In the genomic region with DNA sequence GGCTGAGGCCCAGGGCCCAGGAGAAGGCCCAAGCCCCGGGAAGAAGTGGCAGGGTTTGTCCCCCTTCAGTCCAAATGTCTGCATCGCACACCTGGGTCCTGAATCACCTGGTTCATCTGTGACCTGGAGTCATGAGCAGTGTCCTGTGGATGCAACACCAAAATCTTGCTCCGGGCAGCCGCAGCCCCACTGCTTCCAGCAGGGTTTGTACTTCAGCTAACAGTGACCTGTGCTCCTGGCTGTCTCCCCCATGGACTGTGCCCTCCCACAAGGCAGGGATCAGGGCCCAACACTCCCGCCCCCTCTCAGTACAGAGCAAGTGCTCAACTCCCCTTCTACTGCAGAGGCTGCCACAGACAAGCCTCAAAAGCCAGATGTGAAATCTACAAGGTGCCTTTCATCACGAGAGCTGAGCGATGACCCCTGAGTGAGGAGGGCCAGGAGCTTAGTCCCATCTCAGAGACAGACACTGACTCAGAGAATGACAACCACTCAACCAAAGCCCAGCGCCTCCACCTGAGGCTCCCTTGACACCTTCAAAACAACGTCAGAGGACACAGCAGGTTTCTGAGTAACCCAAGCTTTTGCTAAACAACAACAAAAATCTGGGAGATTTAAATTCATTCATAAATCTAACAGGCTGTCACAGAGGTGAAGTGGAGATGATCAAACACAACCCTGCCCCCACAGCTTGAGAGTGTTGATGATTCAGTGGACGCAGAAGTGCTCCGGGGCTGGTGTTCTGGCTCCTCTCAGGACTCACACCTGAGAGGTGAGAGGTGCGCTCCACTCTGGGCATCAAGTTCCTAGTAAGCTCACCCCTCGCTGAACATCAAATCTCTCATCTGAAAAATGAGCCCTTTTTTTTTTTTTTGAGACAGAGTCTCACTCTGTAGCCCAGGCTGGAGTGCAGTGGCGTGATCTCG, we compare ENCODE assay signal across 1 cellular context.
A peak's percentile ranks its signal among the peaks of the same experiment; 100 is the strongest.
TF ChIP-seq lines count a peak whose summit lies in the region.

No MANE protein-coding gene starts in this region.

TF ChIP-seq in HepG2, 621 proteins besides CTCF, POLR2A, EP300 and RAD21 (continued from another document and continues in another):
- TF ChIP-seq, protein P1, sequence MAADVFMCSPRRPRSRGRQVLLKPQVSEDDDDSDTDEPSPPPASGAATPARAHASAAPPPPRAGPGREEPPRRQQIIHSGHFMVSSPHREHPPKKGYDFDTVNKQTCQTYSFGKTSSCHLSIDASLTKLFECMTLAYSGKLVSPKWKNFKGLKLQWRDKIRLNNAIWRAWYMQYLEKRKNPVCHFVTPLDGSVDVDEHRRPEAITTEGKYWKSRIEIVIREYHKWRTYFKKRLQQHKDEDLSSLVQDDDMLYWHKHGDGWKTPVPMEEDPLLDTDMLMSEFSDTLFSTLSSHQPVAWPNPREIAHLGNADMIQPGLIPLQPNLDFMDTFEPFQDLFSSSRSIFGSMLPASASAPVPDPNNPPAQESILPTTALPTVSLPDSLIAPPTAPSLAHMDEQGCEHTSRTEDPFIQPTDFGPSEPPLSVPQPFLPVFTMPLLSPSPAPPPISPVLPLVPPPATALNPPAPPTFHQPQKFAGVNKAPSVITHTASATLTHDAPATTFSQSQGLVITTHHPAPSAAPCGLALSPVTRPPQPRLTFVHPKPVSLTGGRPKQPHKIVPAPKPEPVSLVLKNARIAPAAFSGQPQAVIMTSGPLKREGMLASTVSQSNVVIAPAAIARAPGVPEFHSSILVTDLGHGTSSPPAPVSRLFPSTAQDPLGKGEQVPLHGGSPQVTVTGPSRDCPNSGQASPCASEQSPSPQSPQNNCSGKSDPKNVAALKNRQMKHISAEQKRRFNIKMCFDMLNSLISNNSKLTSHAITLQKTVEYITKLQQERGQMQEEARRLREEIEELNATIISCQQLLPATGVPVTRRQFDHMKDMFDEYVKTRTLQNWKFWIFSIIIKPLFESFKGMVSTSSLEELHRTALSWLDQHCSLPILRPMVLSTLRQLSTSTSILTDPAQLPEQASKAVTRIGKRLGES (CRISPR knock-in tag; IDR thresholded peaks at IDR 0.05; ENCODE audit: borderline replicate concordance) = no peak
- TF ChIP-seq ZNF446 (CRISPR knock-in tag; IDR thresholded peaks at IDR 0.05) = no peak
- 0 out of 2 replicates have a peak, but pooled peaks have one; percentile 52 for TF ChIP-seq ZNF563 (CRISPR knock-in tag; IDR thresholded peaks at IDR 0.05)
- no peak for TF ChIP-seq CHD4 (IDR thresholded peaks at IDR 0.05; ENCODE audit: borderline replicate concordance, low read length)
- no peak for TF ChIP-seq SIX4 (CRISPR knock-in tag; IDR thresholded peaks at IDR 0.05)
- no peak for TF ChIP-seq MAFK (conservative IDR thresholded peaks at IDR 0.05 in 1 of 2, IDR thresholded peaks at IDR 0.05 in 1 of 2; ENCODE audit: low read length in 2 of 2)
- TF ChIP-seq ZNF773 (CRISPR knock-in tag; IDR thresholded peaks at IDR 0.05; ENCODE audit: borderline replicate concordance) = no peak
- TF ChIP-seq NFE2L1 (CRISPR knock-in tag; IDR thresholded peaks at IDR 0.05; ENCODE audit: borderline replicate concordance) = no peak
- TF ChIP-seq KMT2B (CRISPR knock-in tag; IDR thresholded peaks at IDR 0.05) = no peak
- TF ChIP-seq ISL2 (CRISPR knock-in tag; IDR thresholded peaks at IDR 0.05) = no peak
- TF ChIP-seq, protein P2, sequence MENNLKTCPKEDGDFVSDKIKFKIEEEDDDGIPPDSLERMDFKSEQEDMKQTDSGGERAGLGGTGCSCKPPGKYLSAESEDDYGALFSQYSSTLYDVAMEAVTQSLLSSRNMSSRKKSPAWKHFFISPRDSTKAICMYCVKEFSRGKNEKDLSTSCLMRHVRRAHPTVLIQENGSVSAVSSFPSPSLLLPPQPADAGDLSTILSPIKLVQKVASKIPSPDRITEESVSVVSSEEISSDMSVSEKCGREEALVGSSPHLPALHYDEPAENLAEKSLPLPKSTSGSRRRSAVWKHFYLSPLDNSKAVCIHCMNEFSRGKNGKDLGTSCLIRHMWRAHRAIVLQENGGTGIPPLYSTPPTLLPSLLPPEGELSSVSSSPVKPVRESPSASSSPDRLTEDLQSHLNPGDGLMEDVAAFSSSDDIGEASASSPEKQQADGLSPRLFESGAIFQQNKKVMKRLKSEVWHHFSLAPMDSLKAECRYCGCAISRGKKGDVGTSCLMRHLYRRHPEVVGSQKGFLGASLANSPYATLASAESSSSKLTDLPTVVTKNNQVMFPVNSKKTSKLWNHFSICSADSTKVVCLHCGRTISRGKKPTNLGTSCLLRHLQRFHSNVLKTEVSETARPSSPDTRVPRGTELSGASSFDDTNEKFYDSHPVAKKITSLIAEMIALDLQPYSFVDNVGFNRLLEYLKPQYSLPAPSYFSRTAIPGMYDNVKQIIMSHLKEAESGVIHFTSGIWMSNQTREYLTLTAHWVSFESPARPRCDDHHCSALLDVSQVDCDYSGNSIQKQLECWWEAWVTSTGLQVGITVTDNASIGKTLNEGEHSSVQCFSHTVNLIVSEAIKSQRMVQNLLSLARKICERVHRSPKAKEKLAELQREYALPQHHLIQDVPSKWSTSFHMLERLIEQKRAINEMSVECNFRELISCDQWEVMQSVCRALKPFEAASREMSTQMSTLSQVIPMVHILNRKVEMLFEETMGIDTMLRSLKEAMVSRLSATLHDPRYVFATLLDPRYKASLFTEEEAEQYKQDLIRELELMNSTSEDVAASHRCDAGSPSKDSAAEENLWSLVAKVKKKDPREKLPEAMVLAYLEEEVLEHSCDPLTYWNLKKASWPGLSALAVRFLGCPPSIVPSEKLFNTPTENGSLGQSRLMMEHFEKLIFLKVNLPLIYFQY (CRISPR knock-in tag; IDR thresholded peaks at IDR 0.05; ENCODE audit: borderline replicate concordance) = no peak
- no peak for TF ChIP-seq TP53 (CRISPR knock-in tag; conservative IDR thresholded peaks at IDR 0.05)
- TF ChIP-seq KAT2B (IDR thresholded peaks at IDR 0.05; ENCODE audit: borderline replicate concordance, low read depth, low read length) = no peak
- TF ChIP-seq, protein P3, sequence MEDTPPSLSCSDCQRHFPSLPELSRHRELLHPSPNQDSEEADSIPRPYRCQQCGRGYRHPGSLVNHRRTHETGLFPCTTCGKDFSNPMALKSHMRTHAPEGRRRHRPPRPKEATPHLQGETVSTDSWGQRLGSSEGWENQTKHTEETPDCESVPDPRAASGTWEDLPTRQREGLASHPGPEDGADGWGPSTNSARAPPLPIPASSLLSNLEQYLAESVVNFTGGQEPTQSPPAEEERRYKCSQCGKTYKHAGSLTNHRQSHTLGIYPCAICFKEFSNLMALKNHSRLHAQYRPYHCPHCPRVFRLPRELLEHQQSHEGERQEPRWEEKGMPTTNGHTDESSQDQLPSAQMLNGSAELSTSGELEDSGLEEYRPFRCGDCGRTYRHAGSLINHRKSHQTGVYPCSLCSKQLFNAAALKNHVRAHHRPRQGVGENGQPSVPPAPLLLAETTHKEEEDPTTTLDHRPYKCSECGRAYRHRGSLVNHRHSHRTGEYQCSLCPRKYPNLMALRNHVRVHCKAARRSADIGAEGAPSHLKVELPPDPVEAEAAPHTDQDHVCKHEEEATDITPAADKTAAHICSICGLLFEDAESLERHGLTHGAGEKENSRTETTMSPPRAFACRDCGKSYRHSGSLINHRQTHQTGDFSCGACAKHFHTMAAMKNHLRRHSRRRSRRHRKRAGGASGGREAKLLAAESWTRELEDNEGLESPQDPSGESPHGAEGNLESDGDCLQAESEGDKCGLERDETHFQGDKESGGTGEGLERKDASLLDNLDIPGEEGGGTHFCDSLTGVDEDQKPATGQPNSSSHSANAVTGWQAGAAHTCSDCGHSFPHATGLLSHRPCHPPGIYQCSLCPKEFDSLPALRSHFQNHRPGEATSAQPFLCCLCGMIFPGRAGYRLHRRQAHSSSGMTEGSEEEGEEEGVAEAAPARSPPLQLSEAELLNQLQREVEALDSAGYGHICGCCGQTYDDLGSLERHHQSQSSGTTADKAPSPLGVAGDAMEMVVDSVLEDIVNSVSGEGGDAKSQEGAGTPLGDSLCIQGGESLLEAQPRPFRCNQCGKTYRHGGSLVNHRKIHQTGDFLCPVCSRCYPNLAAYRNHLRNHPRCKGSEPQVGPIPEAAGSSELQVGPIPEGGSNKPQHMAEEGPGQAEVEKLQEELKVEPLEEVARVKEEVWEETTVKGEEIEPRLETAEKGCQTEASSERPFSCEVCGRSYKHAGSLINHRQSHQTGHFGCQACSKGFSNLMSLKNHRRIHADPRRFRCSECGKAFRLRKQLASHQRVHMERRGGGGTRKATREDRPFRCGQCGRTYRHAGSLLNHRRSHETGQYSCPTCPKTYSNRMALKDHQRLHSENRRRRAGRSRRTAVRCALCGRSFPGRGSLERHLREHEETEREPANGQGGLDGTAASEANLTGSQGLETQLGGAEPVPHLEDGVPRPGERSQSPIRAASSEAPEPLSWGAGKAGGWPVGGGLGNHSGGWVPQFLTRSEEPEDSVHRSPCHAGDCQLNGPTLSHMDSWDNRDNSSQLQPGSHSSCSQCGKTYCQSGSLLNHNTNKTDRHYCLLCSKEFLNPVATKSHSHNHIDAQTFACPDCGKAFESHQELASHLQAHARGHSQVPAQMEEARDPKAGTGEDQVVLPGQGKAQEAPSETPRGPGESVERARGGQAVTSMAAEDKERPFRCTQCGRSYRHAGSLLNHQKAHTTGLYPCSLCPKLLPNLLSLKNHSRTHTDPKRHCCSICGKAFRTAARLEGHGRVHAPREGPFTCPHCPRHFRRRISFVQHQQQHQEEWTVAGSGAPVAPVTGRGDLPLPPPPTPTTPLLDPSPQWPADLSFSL (CRISPR knock-in tag; IDR thresholded peaks at IDR 0.05) = no peak
- TF ChIP-seq KAT7 (CRISPR knock-in tag; IDR thresholded peaks at IDR 0.05; ENCODE audit: borderline replicate concordance) = no peak
- TF ChIP-seq ZNF251 (CRISPR knock-in tag; IDR thresholded peaks at IDR 0.05) = no peak
- TF ChIP-seq ZNF746 (CRISPR knock-in tag; IDR thresholded peaks at IDR 0.05) = no peak
- TF ChIP-seq ASH2L (IDR thresholded peaks at IDR 0.05; ENCODE audit: insufficient read length, low read depth, low read length) = no peak
- TF ChIP-seq ATM (IDR thresholded peaks at IDR 0.05; ENCODE audit: borderline replicate concordance) = no peak
- TF ChIP-seq DNMT3B (CRISPR knock-in tag; conservative IDR thresholded peaks at IDR 0.05) = no peak
- TF ChIP-seq, protein P4, sequence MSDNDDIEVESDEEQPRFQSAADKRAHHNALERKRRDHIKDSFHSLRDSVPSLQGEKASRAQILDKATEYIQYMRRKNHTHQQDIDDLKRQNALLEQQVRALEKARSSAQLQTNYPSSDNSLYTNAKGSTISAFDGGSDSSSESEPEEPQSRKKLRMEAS (IDR thresholded peaks at IDR 0.05) = 0 out of 2 replicates have a peak, but pooled peaks have one; percentile 33
- TF ChIP-seq, protein P5, sequence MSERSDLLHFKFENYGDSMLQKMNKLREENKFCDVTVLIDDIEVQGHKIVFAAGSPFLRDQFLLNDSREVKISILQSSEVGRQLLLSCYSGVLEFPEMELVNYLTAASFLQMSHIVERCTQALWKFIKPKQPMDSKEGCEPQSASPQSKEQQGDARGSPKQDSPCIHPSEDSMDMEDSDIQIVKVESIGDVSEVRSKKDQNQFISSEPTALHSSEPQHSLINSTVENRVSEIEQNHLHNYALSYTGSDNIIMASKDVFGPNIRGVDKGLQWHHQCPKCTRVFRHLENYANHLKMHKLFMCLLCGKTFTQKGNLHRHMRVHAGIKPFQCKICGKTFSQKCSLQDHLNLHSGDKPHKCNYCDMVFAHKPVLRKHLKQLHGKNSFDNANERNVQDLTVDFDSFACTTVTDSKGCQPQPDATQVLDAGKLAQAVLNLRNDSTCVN (CRISPR knock-in tag; IDR thresholded peaks at IDR 0.05; ENCODE audit: borderline replicate concordance) = no peak
- no peak for TF ChIP-seq NR2F2 (IDR thresholded peaks at IDR 0.05; ENCODE audit: borderline replicate concordance, low read depth)
- no peak for TF ChIP-seq NCOA2 (CRISPR knock-in tag; IDR thresholded peaks at IDR 0.05)
- no peak for TF ChIP-seq MIER2 (CRISPR knock-in tag; IDR thresholded peaks at IDR 0.05)
- TF ChIP-seq, protein P6, sequence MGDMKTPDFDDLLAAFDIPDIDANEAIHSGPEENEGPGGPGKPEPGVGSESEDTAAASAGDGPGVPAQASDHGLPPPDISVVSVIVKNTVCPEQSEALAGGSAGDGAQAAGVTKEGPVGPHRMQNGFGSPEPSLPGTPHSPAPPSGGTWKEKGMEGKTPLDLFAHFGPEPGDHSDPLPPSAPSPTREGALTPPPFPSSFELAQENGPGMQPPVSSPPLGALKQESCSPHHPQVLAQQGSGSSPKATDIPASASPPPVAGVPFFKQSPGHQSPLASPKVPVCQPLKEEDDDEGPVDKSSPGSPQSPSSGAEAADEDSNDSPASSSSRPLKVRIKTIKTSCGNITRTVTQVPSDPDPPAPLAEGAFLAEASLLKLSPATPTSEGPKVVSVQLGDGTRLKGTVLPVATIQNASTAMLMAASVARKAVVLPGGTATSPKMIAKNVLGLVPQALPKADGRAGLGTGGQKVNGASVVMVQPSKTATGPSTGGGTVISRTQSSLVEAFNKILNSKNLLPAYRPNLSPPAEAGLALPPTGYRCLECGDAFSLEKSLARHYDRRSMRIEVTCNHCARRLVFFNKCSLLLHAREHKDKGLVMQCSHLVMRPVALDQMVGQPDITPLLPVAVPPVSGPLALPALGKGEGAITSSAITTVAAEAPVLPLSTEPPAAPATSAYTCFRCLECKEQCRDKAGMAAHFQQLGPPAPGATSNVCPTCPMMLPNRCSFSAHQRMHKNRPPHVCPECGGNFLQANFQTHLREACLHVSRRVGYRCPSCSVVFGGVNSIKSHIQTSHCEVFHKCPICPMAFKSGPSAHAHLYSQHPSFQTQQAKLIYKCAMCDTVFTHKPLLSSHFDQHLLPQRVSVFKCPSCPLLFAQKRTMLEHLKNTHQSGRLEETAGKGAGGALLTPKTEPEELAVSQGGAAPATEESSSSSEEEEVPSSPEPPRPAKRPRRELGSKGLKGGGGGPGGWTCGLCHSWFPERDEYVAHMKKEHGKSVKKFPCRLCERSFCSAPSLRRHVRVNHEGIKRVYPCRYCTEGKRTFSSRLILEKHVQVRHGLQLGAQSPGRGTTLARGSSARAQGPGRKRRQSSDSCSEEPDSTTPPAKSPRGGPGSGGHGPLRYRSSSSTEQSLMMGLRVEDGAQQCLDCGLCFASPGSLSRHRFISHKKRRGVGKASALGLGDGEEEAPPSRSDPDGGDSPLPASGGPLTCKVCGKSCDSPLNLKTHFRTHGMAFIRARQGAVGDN (CRISPR knock-in tag; IDR thresholded peaks at IDR 0.05) = peak; percentile 80
- TF ChIP-seq NFKBIZ (CRISPR knock-in tag; IDR thresholded peaks at IDR 0.05) = no peak
- TF ChIP-seq MEF2D (CRISPR knock-in tag; IDR thresholded peaks at IDR 0.05) = no peak
- no peak for TF ChIP-seq ZBTB39 (CRISPR knock-in tag; IDR thresholded peaks at IDR 0.05)
- TF ChIP-seq ZNF292 (CRISPR knock-in tag; IDR thresholded peaks at IDR 0.05; ENCODE audit: borderline replicate concordance, low read depth) = peak; percentile 79; the same call in 1 of the 2 replicates
- no peak for TF ChIP-seq ZNF17 (CRISPR knock-in tag; IDR thresholded peaks at IDR 0.05)
- TF ChIP-seq MAF1 (CRISPR knock-in tag; IDR thresholded peaks at IDR 0.05; ENCODE audit: borderline replicate concordance) = no peak
- TF ChIP-seq CBX2 (IDR thresholded peaks at IDR 0.05; ENCODE audit: low read depth, low read length) = no peak
- TF ChIP-seq CBX2 (CRISPR knock-in tag; IDR thresholded peaks at IDR 0.05; ENCODE audit: low read depth) = no peak
